ENCODE assay signal across 8 cellular contexts in genomic region chr10:101292194-101293006, GRCh38.
DNase-seq lines count a peak whose midpoint lies in the region; ATAC-seq, FAIRE-seq and TF ChIP-seq lines count a peak whose summit lies in the region.

No MANE protein-coding gene starts in this region.

- H3K27ac ChIP-seq in PC-3 (ENCODE audit: low read length): no peak overlapping the region
- H3K27ac ChIP-seq in endothelial cell of umbilical vein (ENCODE audit: insufficient read depth, low read depth, low read length): no peak overlapping the region

- FAIRE-seq in endothelial cell of umbilical vein (lab: Jason Lieb, UNC): no peak

- H3K4me1 Mint-ChIP-seq in naive B cell: peaks cover 5 to 12% (median 5%) of the 10 kb centered on the region in 3 donors

- no peaks in the 10 kb centered on the region for H3F3A ChIP-seq in PC-3 (ENCODE audit: low read length, unreplicated experiment)

- no peaks in the 10 kb centered on the region for H3K4me1 ChIP-seq in PC-3 (ENCODE audit: insufficient read depth, low read length)
- H3K4me1 ChIP-seq in endothelial cell of umbilical vein (ENCODE audit: control insufficient read depth, extremely low read depth, insufficient read depth, low read length): peaks cover 2% of the 10 kb centered on the region

- peak overlapping the region; percentile 56 to 94 (median 88) for H3K4me3 Mint-ChIP-seq in naive B cell

- DNase-seq in DMS79 treated with DMSO at 0.1 percent for 48 hours (lab: John Stamatoyannopoulos, UW) (peak; percentile 29), DMS79 (lab: John Stamatoyannopoulos, UW) (no peak), PC-3 (no peak), endothelial cell of umbilical vein (ENCODE audit: low read depth, low spot score) (peak; percentile 23), naive B cell (no peak), NCI-H2107 (lab: John Stamatoyannopoulos, UW) (no peak), islet precursor cell (no peak)

- H3K9me3 Mint-ChIP-seq in naive B cell: peaks cover 0 to 2% (median 0%) of the 10 kb centered on the region in 7 donors

- no peaks in the 10 kb centered on the region for H4K20me1 ChIP-seq in PC-3 (ENCODE audit: low read length)
- no peaks in the 10 kb centered on the region for H4K20me1 ChIP-seq in endothelial cell of umbilical vein (replicated peaks; ENCODE audit: control insufficient read depth, extremely low read depth, insufficient read depth, low read length)

- H3K27ac Mint-ChIP-seq in naive B cell: peak overlapping the region in 2 of 6 donors; percentile 19 to 66

- POLR2A ChIA-PET in PC-3 (lab: Charles Lee; ENCODE audit: unreplicated experiment) (no interaction called here), endothelial cell of umbilical vein (lab: Charles Lee) (interaction anchor here (1.8 kb wide), 1 partner anchor 78 kb away, joined by 4 read pairs; no protein-coding TSS in a partner anchor)

- H3K27me3 ChIP-seq in PC-3 (ENCODE audit: low read length) (no peaks in the 10 kb centered on the region), endothelial cell of umbilical vein (ENCODE audit: control insufficient read depth in 2 of 2, insufficient read depth in 2 of 2, low read length in 2 of 2) (peaks cover 50% of the 10 kb centered on the region in 2 experiments)

- H3K4me3 ChIP-seq in PC-3 (ENCODE audit: low read length) (peak overlapping the region; percentile 69), endothelial cell of umbilical vein (replicated peaks in 1 of 3; ENCODE audit: insufficient read depth in 1 of 3, low read depth in 1 of 3, low read length in 3 of 3) (peak overlapping the region; percentile 32 to 46 (median 38))

- no peak for TF ChIP-seq CTCF in PC-3 (conservative IDR thresholded peaks at IDR 0.05; ENCODE audit: low read depth, low read length)
- no peak for TF ChIP-seq CTCF in endothelial cell of umbilical vein (IDR thresholded peaks at IDR 0.05; ENCODE audit: extremely low read depth in 1 of 2, insufficient read depth in 1 of 2, low read depth in 1 of 2, low read length in 2 of 2)

- H2AFZ ChIP-seq in PC-3 (ENCODE audit: low read length) (peak overlapping the region; percentile 78), endothelial cell of umbilical vein (ENCODE audit: low read depth, low read length) (peak overlapping the region; percentile 36)

- CTCF ChIA-PET in PC-3 (lab: Charles Lee) (interaction anchor here (0.6 to 2.1 kb wide), 7 partner anchors 79 to 278 kb away, joined by 3 to 11 read pairs (median 4); no protein-coding TSS in a partner anchor), endothelial cell of umbilical vein (lab: Charles Lee) (interaction anchor here (0.6 to 4.0 kb wide), 30 partner anchors 9 to 288 kb away, joined by 3 to 52 read pairs (median 4); no protein-coding TSS in a partner anchor)

- no peaks in the 10 kb centered on the region for H3K79me2 ChIP-seq in PC-3 (ENCODE audit: low read length)
- no peaks in the 10 kb centered on the region for H3K79me2 ChIP-seq in endothelial cell of umbilical vein (ENCODE audit: control insufficient read depth, insufficient read depth, low read length)

- H3K4me2 ChIP-seq in PC-3 (ENCODE audit: low read length) (peak overlapping the region; percentile 91), endothelial cell of umbilical vein (ENCODE audit: insufficient read depth, low read length) (peak overlapping the region; percentile 69)

- no TSS peak for BruUV-seq in PC-3 (replicated peaks; lab: Mats Ljungman, UMichigan)
- no TSS peak for BruUV-seq in endothelial cell of umbilical vein (replicated peaks; lab: Mats Ljungman, UMichigan)

- peaks cover 70 to 87% (median 84%) of the 10 kb centered on the region in 3 donors for H3K27me3 Mint-ChIP-seq in naive B cell

- no peak overlapping the region for H3K9ac ChIP-seq in PC-3 (ENCODE audit: low read length)
- no peak overlapping the region for H3K9ac ChIP-seq in endothelial cell of umbilical vein (replicated peaks; ENCODE audit: extremely low read depth, insufficient read depth, low read length)

- TF ChIP-seq POLR2A in endothelial cell of umbilical vein (IDR thresholded peaks at IDR 0.05; ENCODE audit: low read depth, low read length): no peak

- H3K36me3 ChIP-seq in PC-3 (ENCODE audit: low read depth, low read length) (no peaks in the 10 kb centered on the region), endothelial cell of umbilical vein (ENCODE audit: control insufficient read depth in 2 of 2, extremely low read depth in 1 of 2, insufficient read depth in 2 of 2, low read length in 2 of 2) (no peaks in the 10 kb centered on the region)

- H3K9me3 ChIP-seq in PC-3 (ENCODE audit: low read length) (no peaks in the 10 kb centered on the region), endothelial cell of umbilical vein (replicated peaks; ENCODE audit: control insufficient read depth, insufficient read depth, low read length) (no peaks in the 10 kb centered on the region)

- H3K36me3 Mint-ChIP-seq in naive B cell: peaks cover 0 to 12% of the 10 kb centered on the region in 2 donors

- intact Hi-C loops in PC-3 (cut with micrococcal nuclease): loop anchor here (5.0 kb wide), 1 partner anchor 80 kb away; no protein-coding TSS in a partner anchor
- intact Hi-C loops in endothelial cell of umbilical vein (cut with micrococcal nuclease): loop anchor here (5.0 kb wide), 1 partner anchor 130 kb away; no protein-coding TSS in a partner anchor

- peak; percentile 41 for ATAC-seq in PC-3
- peak; percentile 20 to 39 for ATAC-seq in naive B cell (ENCODE audit: low read depth in 2 of 2)
- no peak for ATAC-seq in GM21367 (IDR thresholded peaks at IDR 0.05; ENCODE audit: unreplicated experiment)

- dilution Hi-C loops in endothelial cell of umbilical vein (cut with MboI; ENCODE audit: extremely low pct_ligation_motif_present, low sequenced_read_pairs): no loop called here

- no peaks in the 10 kb centered on the region for H3K9me1 ChIP-seq in endothelial cell of umbilical vein (replicated peaks; ENCODE audit: control insufficient read depth, extremely low read depth, insufficient read depth, low read length)

- no peaks in the 10 kb centered on the region for H3K9me2 ChIP-seq in PC-3 (replicated peaks; ENCODE audit: low read length)

TF ChIP-seq in endothelial cell of umbilical vein, 7 proteins besides CTCF, POLR2A, EP300 and RAD21:
- no peak for TF ChIP-seq MAX (IDR thresholded peaks at IDR 0.05; ENCODE audit: insufficient read depth, insufficient read length)
- peak; percentile 66 for TF ChIP-seq EZH2 (IDR thresholded peaks at IDR 0.05; ENCODE audit: borderline replicate concordance, low read depth, low read length, severe bottlenecking)
TF ChIP-seq in endothelial cell of umbilical vein: peak in this region for 1.

Comparison
In these comparisons a context has a peak if more than half of its experiments do, and no peak if none do; other contexts are left out.
1. DNase-seq: peak in DMS79 treated with DMSO at 0.1 percent for 48 hours (single experiment) and endothelial cell of umbilical vein (single experiment); none in DMS79 (single experiment), PC-3 (single experiment), naive B cell (single experiment), NCI-H2107 (single experiment) and islet precursor cell (single experiment).